Comparison of ENCODE assay signal across 22 cellular contexts in genomic region chr11:74675761-74676160, GRCh38.
"Had no signal": no experiment of that assay in that cellular context is flagged by ENCODE, and none has a peak within 500 bp of the region (broad histone marks: within the 10 kb centered on the region; RNA-seq: fewer than 3 reads in every experiment).

No MANE protein-coding gene starts in this region.

- H3K36me3 ChIP-seq: heart left ventricle, neutrophil, stomach, thoracic aorta, transverse colon had no signal

- H3K4me3 ChIP-seq: coronary artery, dorsolateral prefrontal cortex, heart left ventricle, psoas muscle, stomach, thoracic aorta, transverse colon had no signal

- H3K27me3 ChIP-seq: dorsolateral prefrontal cortex, heart left ventricle, neutrophil, stomach, transverse colon had no signal

- ATAC-seq: esophagus mucosa; heart left ventricle; left colon; naive thymus-derived CD4-positive, alpha-beta T cell; psoas muscle; sciatic nerve; stimulated activated naive B cell treated with anti-CD40 and anti-IgM and Interleukin-4, amounts not matched to agents 10 μg/mL and 1 μg/mL and 100 μg/mL, for 72 hours had no signal

- H3K9me3 ChIP-seq: heart left ventricle, neutrophil, psoas muscle, stomach, thoracic aorta, transverse colon had no signal

- H3K27ac ChIP-seq: coronary artery, neutrophil, psoas muscle, thoracic aorta, transverse colon had no signal

- DNase-seq: effector CD8-positive, alpha-beta T cell; heart left ventricle; hippocampal formation; left colon; mesendoderm; naive thymus-derived CD4-positive, alpha-beta T cell; nephron progenitor cell; psoas muscle; retina; stimulated activated CD4-positive, alpha-beta T cell treated with anti-CD3 and anti-CD28 coated beads, Interleukin-2, amount 100 ng/mL, for 24 hours; stimulated activated CD4-positive, alpha-beta T cell treated with anti-CD3 and anti-CD28 coated beads, Interleukin-4, amount 100 ng/mL, for 4 hours; stimulated activated naive B cell treated with anti-CD40 and anti-IgM and Interleukin-4, amounts not matched to agents 10 μg/mL and 1 μg/mL and 100 μg/mL, for 72 hours; stomach; substantia nigra; transverse colon had no signal

- FAIRE-seq: frontal cortex had no signal
